20 cellular contexts compared by ENCODE assay signal in the genomic region with DNA sequence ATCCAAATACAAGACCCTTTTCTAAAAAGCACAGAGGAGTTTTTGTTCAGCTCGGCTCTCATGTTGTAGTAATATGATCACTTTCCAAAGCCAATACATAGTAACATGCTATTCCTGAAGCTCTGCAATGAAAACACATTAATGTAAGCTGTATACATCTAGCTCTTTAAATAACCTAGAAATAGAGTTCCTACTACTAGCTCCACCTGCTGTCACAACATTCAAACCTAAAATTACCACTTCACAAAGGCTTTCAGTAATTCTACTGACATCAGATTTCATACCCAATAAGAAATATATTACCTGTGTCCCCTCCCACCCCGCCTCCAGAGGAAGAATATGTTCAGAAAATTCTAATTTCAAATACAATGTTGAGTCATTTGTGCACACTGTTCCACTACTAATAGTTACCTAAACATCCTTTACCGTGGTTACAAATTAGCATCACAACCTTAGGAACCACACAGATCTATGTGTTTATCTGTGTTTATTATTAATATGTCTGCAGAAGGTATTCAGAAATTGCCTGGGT. TPM values are rescaled to one million over a fixed set of nuclear protein-coding genes. Genes with fewer than 3 reads are reported as not detected.
DNase-seq lines count a peak whose midpoint lies in the region; ATAC-seq and TF ChIP-seq lines count a peak whose summit lies in the region.
"Had no signal": no experiment of that assay in that cellular context is flagged by ENCODE, and none has a peak within 500 bp of the region (broad histone marks: within the 10 kb centered on the region; RNA-seq: fewer than 3 reads in every experiment).

No MANE protein-coding gene starts in this region.

- 49% methylated on average over 3 of the region's 3 CpGs for WGBS in SK-N-SH (ENCODE audit: low lambda C conversion rate)

- H3F3A ChIP-seq in SK-N-SH (replicated peaks; ENCODE audit: insufficient read depth) = peaks cover 10% of the 10 kb centered on the region

- in situ Hi-C loops in brain microvascular endothelial cell (cut with HindIII; ENCODE audit: low pct_ligation_motif_present, low sequenced_read_pairs) = no loop called here

- no peaks in the 10 kb centered on the region for H3K36me3 ChIP-seq in SK-N-SH (replicated peaks in 1 of 2; ENCODE audit: control insufficient read depth in 1 of 2, insufficient read depth in 2 of 2, low read length in 1 of 2)
- no peaks in the 10 kb centered on the region for H3K36me3 ChIP-seq in brain microvascular endothelial cell (replicated peaks)
- H3K36me3 ChIP-seq in osteoblast (ENCODE audit: insufficient read depth, low read length) = no peaks in the 10 kb centered on the region

- no peak overlapping the region for H3K9ac ChIP-seq in SK-N-SH

- intact Hi-C loops in left ventricle myocardium superior (cut with micrococcal nuclease) = no loop called here
- intact Hi-C loops in activated CD4-positive, alpha-beta memory T cell treated with anti-CD3 and anti-CD28 coated beads for 36 hours (cut with micrococcal nuclease) = no loop called here

- no peaks in the 10 kb centered on the region for H3K27me3 Mint-ChIP-seq in activated CD4-positive, alpha-beta memory T cell treated with anti-CD3 and anti-CD28 coated beads for 36 hours

- TF ChIP-seq CTCF in SK-N-SH (IDR thresholded peaks at IDR 0.05) (peak; percentile 27), LNCaP clone FGC (IDR thresholded peaks at IDR 0.05; ENCODE audit: control insufficient read depth, extremely low read depth, insufficient read depth) (peak; percentile 41), brain microvascular endothelial cell (IDR thresholded peaks at IDR 0.05; ENCODE audit: low read depth, low read length, missing control alignments) (peak; percentile 20), osteoblast (IDR thresholded peaks at IDR 0.05; ENCODE audit: extremely low read depth, low read depth, low read length) (peak; percentile 18)

- H3K9me2 ChIP-seq in SK-N-SH = no peaks in the 10 kb centered on the region

- H3K27ac ChIP-seq in SK-N-SH (ENCODE audit: low read depth in 2 of 2, low read length in 1 of 2) (no peak overlapping the region), brain microvascular endothelial cell (no peak overlapping the region), osteoblast (ENCODE audit: low read depth, low read length) (no peak overlapping the region)
- H3K27ac ChIP-seq: coronary artery, suprapubic skin had no signal

- no peaks in the 10 kb centered on the region for H4K20me1 ChIP-seq in SK-N-SH (ENCODE audit: insufficient read depth)
- H4K20me1 ChIP-seq in osteoblast (ENCODE audit: insufficient read depth, low read length) = no peaks in the 10 kb centered on the region

- H3K4me1 ChIP-seq in SK-N-SH (ENCODE audit: control insufficient read depth in 1 of 2, insufficient read depth in 2 of 2, low read depth in 1 of 2, low read length in 1 of 2) (no peaks in the 10 kb centered on the region), osteoblast (ENCODE audit: insufficient read depth, low read length) (no peaks in the 10 kb centered on the region)
- H3K4me1 ChIP-seq: suprapubic skin had no signal

- no peaks in the 10 kb centered on the region for H3K9me3 Mint-ChIP-seq in activated CD4-positive, alpha-beta memory T cell treated with anti-CD3 and anti-CD28 coated beads for 36 hours
- H3K9me3 Mint-ChIP-seq: T-helper 1 cell treated with Interleukin-12 subunit alpha and Interleukin-12 subunit beta and Interleukin-4 antibody, amounts not matched to agents 30 μg/mL and 1 μg/mL, for 36 hours had no signal

- H3K27ac Mint-ChIP-seq in activated CD4-positive, alpha-beta memory T cell treated with anti-CD3 and anti-CD28 coated beads for 36 hours = no peak overlapping the region
- H3K27ac Mint-ChIP-seq: T-helper 1 cell treated with Interleukin-12 subunit alpha and Interleukin-12 subunit beta and Interleukin-4 antibody, amounts not matched to agents 30 μg/mL and 1 μg/mL, for 36 hours had no signal

- H2AFZ ChIP-seq in SK-N-SH (ENCODE audit: low read depth) = no peak overlapping the region
- no peak overlapping the region for H2AFZ ChIP-seq in osteoblast (ENCODE audit: low read length)

- peaks cover 6% of the 10 kb centered on the region for H3K4me1 Mint-ChIP-seq in activated CD4-positive, alpha-beta memory T cell treated with anti-CD3 and anti-CD28 coated beads for 36 hours (ENCODE audit: low read depth)

- TF ChIP-seq RAD21 in SK-N-SH (IDR thresholded peaks at IDR 0.05; ENCODE audit: low read length) = peak; percentile 16; the same call in 1 of the 2 replicates

- POLR2A ChIA-PET in SK-N-SH (lab: Yijun Ruan, JAX) = no interaction called here
- POLR2A ChIA-PET in activated CD4-positive, alpha-beta memory T cell treated with anti-CD3 and anti-CD28 coated beads for 36 hours (lab: Charles Lee) = no interaction called here

- H3K36me3 Mint-ChIP-seq in activated CD4-positive, alpha-beta memory T cell treated with anti-CD3 and anti-CD28 coated beads for 36 hours = no peaks in the 10 kb centered on the region

- H3K9me3 ChIP-seq in SK-N-SH = no peaks in the 10 kb centered on the region
- no peaks in the 10 kb centered on the region for H3K9me3 ChIP-seq in osteoblast (ENCODE audit: low read depth, low read length)
- H3K9me3 ChIP-seq: suprapubic skin had no signal

- no peak for ATAC-seq in SK-N-SH treated with all-trans-retinoic acid at 6 μM for 48 hours
- ATAC-seq in left ventricle myocardium superior = no peak
- ATAC-seq: sciatic nerve had no signal

- no peak overlapping the region for H3K4me2 ChIP-seq in SK-N-SH
- H3K4me2 ChIP-seq in osteoblast (ENCODE audit: insufficient read depth, low read length) = no peak overlapping the region

- no peak overlapping the region for H3K4me3 Mint-ChIP-seq in activated CD4-positive, alpha-beta memory T cell treated with anti-CD3 and anti-CD28 coated beads for 36 hours
- H3K4me3 Mint-ChIP-seq: T-helper 1 cell treated with Interleukin-12 subunit alpha and Interleukin-12 subunit beta and Interleukin-4 antibody, amounts not matched to agents 30 μg/mL and 1 μg/mL, for 36 hours had no signal

- H3K4me3 ChIP-seq in SK-N-SH (ENCODE audit: low read depth in 2 of 2, low read length in 1 of 2) (no peak overlapping the region), LNCaP clone FGC (ENCODE audit: low read depth, low read length) (no peak overlapping the region), brain microvascular endothelial cell (ENCODE audit: low read depth, low read length) (no peak overlapping the region), osteoblast (ENCODE audit: insufficient read depth, low read length) (no peak overlapping the region)
- H3K4me3 ChIP-seq: coronary artery, suprapubic skin had no signal

- CTCF ChIA-PET in SK-N-SH (lab: Yijun Ruan, JAX) = interaction anchor here (0.6 to 1.4 kb wide), 6 partner anchors 9 to 896 kb away, joined by 3 to 5 read pairs (median 4); a partner anchor contains a TSS
- CTCF ChIA-PET in activated CD4-positive, alpha-beta memory T cell treated with anti-CD3 and anti-CD28 coated beads for 36 hours (lab: Charles Lee) = interaction anchor here (0.8 to 5.3 kb wide), 6 partner anchors 11 to 910 kb away, joined by 3 to 77 read pairs (median 5); a partner anchor contains a TSS

- H3K79me2 ChIP-seq in SK-N-SH (ENCODE audit: insufficient read depth) (no peaks in the 10 kb centered on the region), osteoblast (ENCODE audit: insufficient read depth, low read length) (no peaks in the 10 kb centered on the region)

- TF ChIP-seq EP300 in SK-N-SH (IDR thresholded peaks at IDR 0.05; ENCODE audit: borderline replicate concordance in 1 of 2, low read depth in 1 of 2, low read length in 1 of 2) = no peak

- no peaks in the 10 kb centered on the region for H3K27me3 ChIP-seq in SK-N-SH (ENCODE audit: insufficient read depth)
- no peaks in the 10 kb centered on the region for H3K27me3 ChIP-seq in brain microvascular endothelial cell (replicated peaks)
- H3K27me3 ChIP-seq in osteoblast (ENCODE audit: insufficient read depth, low read length) = no peaks in the 10 kb centered on the region
- H3K27me3 ChIP-seq: suprapubic skin had no signal

- DNase-seq in SK-N-SH (no peak), LNCaP clone FGC (ENCODE audit: low read depth) (no peak), brain microvascular endothelial cell (no peak), osteoblast (ENCODE audit: insufficient read length, low spot score, missing footprints) (no peak), left ventricle myocardium superior (no peak), NCI-H1436 treated with DMSO at 0.1 percent for 48 hours (lab: John Stamatoyannopoulos, UW) (no peak)
- no peak for DNase-seq in activated CD4-positive, alpha-beta memory T cell treated with anti-CD3 and anti-CD28 coated beads for 36 hours
- DNase-seq: activated CD4-positive, CD25-positive, alpha-beta regulatory T cell treated with anti-CD3 and anti-CD28 coated beads, Interleukin-2, amount 50 U/mL, for 72 hours; activated effector memory CD4-positive, alpha-beta T cell treated with anti-CD3 and anti-CD28 coated beads, Interleukin-2, amount 50 U/mL, for 16 hours; anterior cingulate cortex; Calu3; KG1; kidney; NCI-H774; stimulated activated CD4-positive, alpha-beta T cell treated with anti-CD3 and anti-CD28 coated beads, Interleukin-1b, Interleukin-23, amount 100 ng/mL, for 48 hours had no signal

TF ChIP-seq in SK-N-SH, 30 proteins besides CTCF, POLR2A, EP300 and RAD21 (continues in another document):
- TF ChIP-seq NRF1 (IDR thresholded peaks at IDR 0.05; ENCODE audit: low read depth, low read length) = no peak
- TF ChIP-seq ELF1 (IDR thresholded peaks at IDR 0.05) = no peak
- no peak for TF ChIP-seq FOXJ3 (CRISPR knock-in tag; IDR thresholded peaks at IDR 0.05)
- no peak for TF ChIP-seq GABPA (IDR thresholded peaks at IDR 0.05; ENCODE audit: low read depth)
- TF ChIP-seq FOXM1 (IDR thresholded peaks at IDR 0.05; ENCODE audit: low read depth) = no peak

TF ChIP-seq in SK-N-SH treated with all-trans-retinoic acid at 6 μM for 48 hours, 23 proteins besides CTCF, POLR2A, EP300 and RAD21 (continues in another document):
- TF ChIP-seq ZC3H10 (CRISPR knock-in tag; IDR thresholded peaks at IDR 0.05) (no peak), ISL1 (CRISPR knock-in tag; IDR thresholded peaks at IDR 0.05) (no peak), PPARA (CRISPR knock-in tag; IDR thresholded peaks at IDR 0.05; ENCODE audit: borderline replicate concordance) (no peak)

RNA-seq across cellular contexts. Expression of a gene that starts 17.8 kb away (rescaled TPM):
- 2.9 and 3.9 TPM in 2 replicates for polyA plus RNA-seq in SK-N-SH (2012; rRNA removed)
- polyA plus RNA-seq in SK-N-SH (2012; cell fraction: cytosol; rRNA removed) = 5.4 and 8.0 TPM in 2 replicates
- 1.4 and 2.8 TPM in 2 replicates for polyA plus RNA-seq in SK-N-SH (2012; cell fraction: nucleus; rRNA removed)
- total RNA-seq in osteoblast = 6.9 and 8.0 TPM in 2 replicates
- total RNA-seq in left ventricle myocardium superior = 3.6 TPM
- total RNA-seq in activated CD4-positive, alpha-beta memory T cell treated with anti-CD3 and anti-CD28 coated beads for 36 hours = 10 to 100 TPM; 10.6 to 10.8 TPM

RNA-seq across cellular contexts. Expression of a gene that starts 19.0 kb away (rescaled TPM):
- 14.5 and 18.1 TPM in 2 replicates for polyA plus RNA-seq in SK-N-SH (2012; rRNA removed)
- polyA plus RNA-seq in SK-N-SH (2012; cell fraction: cytosol; rRNA removed) = 13.3 and 15.7 TPM in 2 replicates
- polyA plus RNA-seq in SK-N-SH (2012; cell fraction: nucleus; rRNA removed) = 13.5 and 21.1 TPM in 2 replicates
- total RNA-seq in osteoblast = 11.2 and 16.2 TPM in 2 replicates
- 4.8 TPM for total RNA-seq in left ventricle myocardium superior
- total RNA-seq in activated CD4-positive, alpha-beta memory T cell treated with anti-CD3 and anti-CD28 coated beads for 36 hours = 10 to 100 TPM; 99.3 TPM
